ENCODE assay signal across 24 cellular contexts in genomic region chr9:116843863-116844620, GRCh38.
DNase-seq lines count a peak whose midpoint lies in the region; ATAC-seq and TF ChIP-seq lines count a peak whose summit lies in the region.
"Had no signal": no experiment of that assay in that cellular context is flagged by ENCODE, and none has a peak within 500 bp of the region (broad histone marks: within the 10 kb centered on the region; RNA-seq: fewer than 3 reads in every experiment).

No MANE protein-coding gene starts in this region.

- POLR2A ChIA-PET in RWPE1 (lab: Yijun Ruan, JAX; ENCODE audit: low non-redundant PET) = no interaction called here

- TF ChIP-seq CTCF in RWPE1 (conservative IDR thresholded peaks at IDR 0.05; ENCODE audit: low read depth) (no peak), epithelial cell of esophagus (IDR thresholded peaks at IDR 0.05; ENCODE audit: insufficient read depth, low read depth, low read length, missing control alignments) (no peak)

- in situ Hi-C loops in G401 (cut with HindIII; ENCODE audit: low sequenced_read_pairs) = no loop called here

- no peak for ATAC-seq in GM21529 (IDR thresholded peaks at IDR 0.05; ENCODE audit: unreplicated experiment)
- ATAC-seq: activated CD8-positive, alpha-beta memory T cell treated with anti-CD3 and anti-CD28 coated beads, Interleukin-2, amount 10 ng/mL, durations not matched to agents 7 days and 5 days; left ventricle myocardium superior; SK-N-SH treated with all-trans-retinoic acid at 6 μM for 48 hours had no signal

- DNase-seq in G401 (ENCODE audit: low spot score) (peak; percentile 97), RWPE1 (ENCODE audit: low spot score) (no peak), epithelial cell of esophagus (ENCODE audit: low read depth) (peak; percentile 48), myocyte (ENCODE audit: low read depth) (peak; percentile 92), inferior parietal cortex (ENCODE audit: extremely low spot score) (no peak), RPMI8226 (no peak), activated gamma-delta T cell (lab: John Stamatoyannopoulos, UW) (no peak)
- DNase-seq: activated CD4-positive, alpha-beta T cell treated with anti-CD3 and anti-CD28 coated beads, Interleukin-2, amount 10 ng/mL, durations not matched to agents 7 days and 5 days; activated CD8-positive, alpha-beta memory T cell treated with anti-CD3 and anti-CD28 coated beads, Interleukin-2, amount 10 ng/mL, durations not matched to agents 7 days and 5 days; activated naive CD4-positive, alpha-beta T cell treated with anti-CD3 and anti-CD28 coated beads, Interleukin-2, amount 50 U/mL, for 16 hours; CD4-positive, CD25-positive, alpha-beta regulatory T cell; foreskin fibroblast; GM23248; Kasumi-1; left ventricle myocardium superior; NCI-H526 treated with DMSO at 0.1 percent for 48 hours; nephron progenitor cell; sigmoid colon; stomach; transverse colon; WERI-Rb-1 had no signal

- CTCF ChIA-PET in RWPE1 (lab: Yijun Ruan, JAX) = interaction anchor here (1.3 to 1.7 kb wide), 2 partner anchors 16 to 107 kb away, joined by 3 to 11 read pairs; no protein-coding TSS in a partner anchor

- H3K27ac ChIP-seq in RWPE1 = peak overlapping the region; percentile 56; the same call in 1 of the 2 replicates
- H3K27ac ChIP-seq: cardiac muscle cell, GM23248, sigmoid colon, stomach, transverse colon, WERI-Rb-1 had no signal

- H3K4me3 ChIP-seq in epithelial cell of esophagus (ENCODE audit: low read length) = no peak overlapping the region
- H3K4me3 ChIP-seq: cardiac muscle cell, GM23248, sigmoid colon, stomach, transverse colon had no signal

Comparison
In these comparisons a context has a peak if more than half of its experiments do, and no peak if none do; other contexts are left out.
1. DNase-seq: peak in G401 (single experiment), epithelial cell of esophagus (single experiment) and myocyte (single experiment); none in RWPE1 (single experiment), inferior parietal cortex (single experiment), RPMI8226 (single experiment) and activated gamma-delta T cell (single experiment).